11 cellular contexts compared by ENCODE assay signal in genomic region chr14:68518910-68519686, GRCh38.
DNase-seq lines count a peak whose midpoint lies in the region; ATAC-seq and TF ChIP-seq lines count a peak whose summit lies in the region.
"Had no signal": no experiment of that assay in that cellular context is flagged by ENCODE, and none has a peak within 500 bp of the region (broad histone marks: within the 10 kb centered on the region; RNA-seq: fewer than 3 reads in every experiment).

No MANE protein-coding gene starts in this region.

- WGBS in gastroesophageal sphincter (ENCODE audit: low coverage in 1 of 2), 2 donors: 20 to 23% methylated on average over 5 of the region's 6 CpGs

- H3K9me3 ChIP-seq in gastroesophageal sphincter: no peaks in the 10 kb centered on the region

- H3K4me3 Mint-ChIP-seq in nephron progenitor cell: no peak overlapping the region
- H3K4me3 Mint-ChIP-seq: T-helper 1 cell treated with Interleukin-12 subunit alpha and Interleukin-12 subunit beta and Interleukin-4 antibody, amounts not matched to agents 30 μg/mL and 1 μg/mL, for 36 hours had no signal

- no peaks in the 10 kb centered on the region for H3K36me3 ChIP-seq in gastroesophageal sphincter
- H3K36me3 ChIP-seq: brain microvascular endothelial cell had no signal

- intact Hi-C loops in Right ventricle myocardium inferior (cut with DNase I): no loop called here
- intact Hi-C loops in cardiac septum (cut with DNase I): no loop called here

- TF ChIP-seq CTCF in gastroesophageal sphincter (IDR thresholded peaks at IDR 0.05): no peak
- TF ChIP-seq CTCF in nephron progenitor cell (IDR thresholded peaks at IDR 0.05): no peak

- H3K27me3 Mint-ChIP-seq in nephron progenitor cell (ENCODE audit: low read depth, poor library complexity): peaks cover 13% of the 10 kb centered on the region

- no peaks in the 10 kb centered on the region for H3K27me3 ChIP-seq in gastroesophageal sphincter
- H3K27me3 ChIP-seq: brain microvascular endothelial cell had no signal

- TF ChIP-seq EP300 in gastroesophageal sphincter (IDR thresholded peaks at IDR 0.05): no peak

- no peak overlapping the region for H3K4me3 ChIP-seq in gastroesophageal sphincter

- no peak for DNase-seq in Right ventricle myocardium inferior (ENCODE audit: missing footprints)
- no peak for DNase-seq in cardiac septum (ENCODE audit: low spot score)
- no peak for DNase-seq in nephron progenitor cell
- no peak for DNase-seq in stimulated activated naive CD8-positive, alpha-beta T cell treated with anti-CD3 and anti-CD28 coated beads, Interleukin-15, Interleukin-2, amounts not matched to agents 100 U/mL and 50 U/mL, for 24 hours
- no peak for DNase-seq in NCI-H128 (lab: John Stamatoyannopoulos, UW; ENCODE audit: unreplicated experiment)
- DNase-seq in KG1 (lab: John Stamatoyannopoulos, UW): no peak
- no peak for DNase-seq in GOT3 (lab: John Stamatoyannopoulos, UW)
- DNase-seq: brain microvascular endothelial cell, HCEC 1CT had no signal

- ATAC-seq in Right ventricle myocardium inferior (peak; percentile 48), gastroesophageal sphincter (no peak)
- no peak for ATAC-seq in stimulated activated naive CD8-positive, alpha-beta T cell treated with anti-CD3 and anti-CD28 coated beads, Interleukin-15, Interleukin-2, amounts not matched to agents 100 U/mL and 50 U/mL, for 24 hours

- peak overlapping the region in 3 of 4 donors; percentile 56 to 79 (median 68) for H3K27ac ChIP-seq in gastroesophageal sphincter
- H3K27ac ChIP-seq: brain microvascular endothelial cell had no signal

- H3K9me3 Mint-ChIP-seq in nephron progenitor cell: peaks cover 2% of the 10 kb centered on the region
- H3K9me3 Mint-ChIP-seq: T-helper 1 cell treated with Interleukin-12 subunit alpha and Interleukin-12 subunit beta and Interleukin-4 antibody, amounts not matched to agents 30 μg/mL and 1 μg/mL, for 36 hours had no signal

- peaks cover 20 to 70% (median 45%) of the 10 kb centered on the region in 3 donors for H3K4me1 ChIP-seq in gastroesophageal sphincter

- peak overlapping the region; percentile 39 for H3K27ac Mint-ChIP-seq in nephron progenitor cell
- H3K27ac Mint-ChIP-seq: T-helper 1 cell treated with Interleukin-12 subunit alpha and Interleukin-12 subunit beta and Interleukin-4 antibody, amounts not matched to agents 30 μg/mL and 1 μg/mL, for 36 hours had no signal

- no peak for TF ChIP-seq POLR2A in gastroesophageal sphincter (IDR thresholded peaks at IDR 0.05)

- peaks cover 2% of the 10 kb centered on the region for H3K36me3 Mint-ChIP-seq in nephron progenitor cell (ENCODE audit: low read depth)

- peaks cover 81% of the 10 kb centered on the region for H3K4me1 Mint-ChIP-seq in nephron progenitor cell
